In genomic region chr9:92934321-92934720, GRCh38 we compare ENCODE assay signal across 17 cellular contexts. TPM values are rescaled to one million over a fixed set of nuclear protein-coding genes. Genes with fewer than 3 reads are reported as not detected.
"Had no signal": no experiment of that assay in that cellular context is flagged by ENCODE, and none has a peak within 500 bp of the region (broad histone marks: within the 10 kb centered on the region; RNA-seq: fewer than 3 reads in every experiment).

No MANE protein-coding gene starts in this region.

- H3K9me3 ChIP-seq: adrenal gland, gastroesophageal sphincter, heart right ventricle, tibial artery, uterus had no signal

- H3K36me3 ChIP-seq: adrenal gland, cardiac muscle cell, gastroesophageal sphincter, heart right ventricle, tibial artery, uterus had no signal

- H3K4me1 ChIP-seq: adrenal gland, gastroesophageal sphincter, heart right ventricle, tibial artery, uterus had no signal

- H3K4me3 ChIP-seq: adrenal gland, cardiac muscle cell, dorsolateral prefrontal cortex, gastroesophageal sphincter, heart right ventricle, skin epidermis, tibial artery, uterus had no signal

- H3K27ac ChIP-seq: adrenal gland, cardiac muscle cell, dorsolateral prefrontal cortex, gastroesophageal sphincter, heart right ventricle, skin epidermis, tibial artery, uterus had no signal

- ATAC-seq: gastroesophageal sphincter, heart right ventricle had no signal

- H3K27me3 ChIP-seq: adrenal gland, dorsolateral prefrontal cortex, uterus had no signal

- DNase-seq: activated CD4-positive, alpha-beta T cell treated with anti-CD3 and anti-CD28 coated beads for 1 hour; activated CD4-positive, alpha-beta T cell treated with anti-CD3 and anti-CD28 coated beads, Interleukin-2, amount 50 U/mL, for 4 hours; activated naive CD4-positive, alpha-beta T cell treated with anti-CD3 and anti-CD28 coated beads, Interleukin-2, amount 50 U/mL, for 16 hours; activated T-cell treated with anti-CD3 and anti-CD28 coated beads, Interleukin-2, amount 50 U/mL, for 1 hour; adrenal gland; dorsolateral prefrontal cortex; endodermal cell; heart right ventricle; occipital lobe; stimulated activated CD4-positive, alpha-beta T cell treated with anti-CD3 and anti-CD28 coated beads, Interleukin-15, amount 100 ng/mL, for 24 hours; stimulated activated CD4-positive, alpha-beta T cell treated with anti-CD3 and anti-CD28 coated beads, Interleukin-4, amount 100 ng/mL, for 1 hour; stimulated activated naive CD4-positive, alpha-beta T cell; tibial artery; uterus had no signal

RNA-seq across cellular contexts. Expression of gene FGD3, which starts 13.0 kb away (rescaled TPM):
- polyA plus RNA-seq: cardiac muscle cell had no signal
